30 cellular contexts compared by ENCODE assay signal in genomic region chr15:60829416-60829815, GRCh38.
DNase-seq lines count a peak whose midpoint lies in the region; ATAC-seq and TF ChIP-seq lines count a peak whose summit lies in the region.
"Had no signal": no experiment of that assay in that cellular context is flagged by ENCODE, and none has a peak within 500 bp of the region (broad histone marks: within the 10 kb centered on the region; RNA-seq: fewer than 3 reads in every experiment).

No MANE protein-coding gene starts in this region.

- H3F3A ChIP-seq in GM23338 (replicated peaks; ENCODE audit: low read depth), result no peaks in the 10 kb centered on the region

- H2AFZ ChIP-seq in Karpas-422 (ENCODE audit: low read length), result no peak overlapping the region
- no peak overlapping the region for H2AFZ ChIP-seq in GM23338

- H3K4me3 Mint-ChIP-seq in endodermal cell (no peak overlapping the region), GM23338 (no peak overlapping the region)
- H3K4me3 Mint-ChIP-seq: activated naive CD4-positive, alpha-beta T cell treated with anti-CD3 and anti-CD28 coated beads for 36 hours; activated T-cell treated with anti-CD3 and anti-CD28 coated beads, Interleukin-2, amount 50 U/mL, for 4 hours; immature natural killer cell had no signal

- H4K20me1 ChIP-seq in Karpas-422 (ENCODE audit: insufficient read depth, low read depth, low read length) (no peaks in the 10 kb centered on the region), GM23338 (replicated peaks; ENCODE audit: insufficient read depth) (no peaks in the 10 kb centered on the region)

- no peaks in the 10 kb centered on the region for H3K27me3 ChIP-seq in endodermal cell (ENCODE audit: control insufficient read depth, insufficient read depth, low read length, poor library complexity, severe bottlenecking)
- H3K27me3 ChIP-seq in right atrium auricular region, result no peaks in the 10 kb centered on the region
- no peaks in the 10 kb centered on the region for H3K27me3 ChIP-seq in Karpas-422 (ENCODE audit: low read length)
- no peaks in the 10 kb centered on the region for H3K27me3 ChIP-seq in GM23338 (ENCODE audit: insufficient read depth)
- H3K27me3 ChIP-seq: breast epithelium, tibial artery had no signal

- H3K79me2 ChIP-seq in Karpas-422 (ENCODE audit: low read length), result no peaks in the 10 kb centered on the region
- no peaks in the 10 kb centered on the region for H3K79me2 ChIP-seq in GM23338 (replicated peaks; ENCODE audit: insufficient read depth)

- TF ChIP-seq CTCF in endodermal cell (conservative IDR thresholded peaks at IDR 0.05) (no peak), right atrium auricular region (IDR thresholded peaks at IDR 0.05) (no peak), GM23338 (conservative IDR thresholded peaks at IDR 0.05; ENCODE audit: low read depth in 2 of 2) (no peak)

- no peak overlapping the region for H3K4me3 ChIP-seq in endodermal cell (ENCODE audit: low read length)
- no peak overlapping the region for H3K4me3 ChIP-seq in right atrium auricular region
- no peak overlapping the region for H3K4me3 ChIP-seq in Karpas-422 (ENCODE audit: low read length)
- H3K4me3 ChIP-seq in GM23338, result no peak overlapping the region
- H3K4me3 ChIP-seq: breast epithelium, tibial artery had no signal

- no peaks in the 10 kb centered on the region for H3K36me3 ChIP-seq in endodermal cell (ENCODE audit: control insufficient read depth, insufficient read depth, low read length)
- H3K36me3 ChIP-seq in right atrium auricular region, result no peaks in the 10 kb centered on the region
- H3K36me3 ChIP-seq in Karpas-422 (ENCODE audit: insufficient read depth, low read length), result no peaks in the 10 kb centered on the region
- H3K36me3 ChIP-seq in GM23338 (ENCODE audit: insufficient read depth), result no peaks in the 10 kb centered on the region
- H3K36me3 ChIP-seq: breast epithelium, tibial artery, WERI-Rb-1 had no signal

- H3K4me1 ChIP-seq in endodermal cell (ENCODE audit: control insufficient read depth, insufficient read depth, low read length) (no peaks in the 10 kb centered on the region), right atrium auricular region (peaks cover 0 to 5% of the 10 kb centered on the region in 2 donors), Karpas-422 (ENCODE audit: low read length) (no peaks in the 10 kb centered on the region), GM23338 (ENCODE audit: insufficient read depth) (peaks cover 10% of the 10 kb centered on the region; the same call in 1 of the 2 replicates)
- H3K4me1 ChIP-seq: breast epithelium, tibial artery had no signal

- 89 to 94% methylated on average over 3 to 5 of the region's 5 CpGs for WGBS in endodermal cell (ENCODE audit: insufficient coverage in 1 of 2, insufficient read length in 1 of 2), 2 experiments

- H3K27me3 Mint-ChIP-seq in endodermal cell (ENCODE audit: insufficient read depth) (peaks cover 3% of the 10 kb centered on the region), GM23338 (ENCODE audit: insufficient read depth, low read depth, poor library complexity) (peaks cover 4% of the 10 kb centered on the region)

- no peak overlapping the region for H3K9ac ChIP-seq in endodermal cell (ENCODE audit: extremely low read depth, low read length, poor library complexity, severe bottlenecking)
- H3K9ac ChIP-seq in Karpas-422 (ENCODE audit: low read length), result no peak overlapping the region

- no peaks in the 10 kb centered on the region for H3K9me2 ChIP-seq in Karpas-422 (replicated peaks; ENCODE audit: insufficient read depth, low read length)
- peaks cover 33% of the 10 kb centered on the region for H3K9me2 ChIP-seq in GM23338 (ENCODE audit: insufficient read depth)

- no peak overlapping the region for H3K27ac ChIP-seq in endodermal cell (ENCODE audit: low read depth, low read length)
- H3K27ac ChIP-seq in right atrium auricular region, result peak overlapping the region; percentile 7 to 40
- H3K27ac ChIP-seq in Karpas-422 (ENCODE audit: low read length), result no peak overlapping the region
- no peak overlapping the region for H3K27ac ChIP-seq in GM23338 (ENCODE audit: low read depth)
- H3K27ac ChIP-seq: breast epithelium, C4-2B, tibial artery, WERI-Rb-1 had no signal

- peaks cover 6% of the 10 kb centered on the region for H3K4me1 Mint-ChIP-seq in endodermal cell
- H3K4me1 Mint-ChIP-seq in GM23338, result peaks cover 6% of the 10 kb centered on the region
- H3K4me1 Mint-ChIP-seq: immature natural killer cell had no signal

- H3K9me3 ChIP-seq in endodermal cell (ENCODE audit: control insufficient read depth, low read length), result no peaks in the 10 kb centered on the region
- H3K9me3 ChIP-seq in right atrium auricular region, result no peaks in the 10 kb centered on the region
- H3K9me3 ChIP-seq in Karpas-422 (ENCODE audit: low read length), result no peaks in the 10 kb centered on the region
- H3K9me3 ChIP-seq: breast epithelium, tibial artery had no signal

- H3K36me3 Mint-ChIP-seq in endodermal cell (ENCODE audit: low read depth) (no peaks in the 10 kb centered on the region), GM23338 (ENCODE audit: low read depth) (no peaks in the 10 kb centered on the region; the same call in 2 of the 3 replicates)

- ATAC-seq in GM23338, result no peak
- ATAC-seq: activated T-cell treated with anti-CD3 and anti-CD28 coated beads, Interleukin-2, amount 50 U/mL, for 4 hours; left colon had no signal

- H3K9me3 Mint-ChIP-seq in endodermal cell, result no peaks in the 10 kb centered on the region
- H3K9me3 Mint-ChIP-seq in GM23338, result no peaks in the 10 kb centered on the region
- H3K9me3 Mint-ChIP-seq: activated naive CD4-positive, alpha-beta T cell treated with anti-CD3 and anti-CD28 coated beads for 36 hours; activated T-cell treated with anti-CD3 and anti-CD28 coated beads, Interleukin-2, amount 50 U/mL, for 4 hours; immature natural killer cell had no signal

- DNase-seq in AG08395 (ENCODE audit: low spot score) (peak; percentile 83), GM03348 (ENCODE audit: low spot score) (peak; percentile 58), endodermal cell (peak; percentile 17), right atrium auricular region (ENCODE audit: low spot score) (peak; percentile 73), KG1 (lab: John Stamatoyannopoulos, UW) (no peak), Karpas-422 (no peak), GM23338 (ENCODE audit: low spot score) (no peak), A172 (ENCODE audit: low spot score) (no peak)
- DNase-seq: activated CD4-positive, alpha-beta T cell treated with anti-CD3 and anti-CD28 coated beads, Interleukin-2, amount 50 U/mL, for 1 hour; activated naive CD4-positive, alpha-beta T cell treated with anti-CD3 and anti-CD28 coated beads for 36 hours; activated T-cell treated with anti-CD3 and anti-CD28 coated beads, Interleukin-2, amount 50 U/mL, for 4 hours; Calu3; effector CD4-positive, alpha-beta T cell; foreskin melanocyte; hippocampal formation; immature natural killer cell; IMR-90; left colon; NCI-H1092; NCI-H187; NCI-H2171 treated with DMSO at 0.1 percent for 48 hours; NCI-H526; NK-92 treated with Interleukin-12 subunit alpha and Interleukin-12 subunit beta, amount 100 ng/mL, for 24 hours; SIG-M5; stimulated activated naive CD4-positive, alpha-beta T cell treated with Interleukin-2 at 50 U/mL for 16 hours; tibial artery; WERI-Rb-1 had no signal

- no peak overlapping the region for H3K27ac Mint-ChIP-seq in endodermal cell
- H3K27ac Mint-ChIP-seq in GM23338, result no peak overlapping the region
- H3K27ac Mint-ChIP-seq: activated naive CD4-positive, alpha-beta T cell treated with anti-CD3 and anti-CD28 coated beads for 36 hours; immature natural killer cell; progenitor cell of endocrine pancreas had no signal

- H3K4me2 ChIP-seq in Karpas-422 (ENCODE audit: low read depth, low read length, poor library complexity, severe bottlenecking) (no peak overlapping the region), GM23338 (no peak overlapping the region)

TF ChIP-seq in GM23338, 12 proteins besides CTCF, POLR2A, EP300 and RAD21 (continues in another document):
- TF ChIP-seq NANOG (IDR thresholded peaks at IDR 0.05; ENCODE audit: borderline replicate concordance), result no peak
- TF ChIP-seq ZNF114 (CRISPR knock-in tag; IDR thresholded peaks at IDR 0.05), result no peak
- no peak for TF ChIP-seq ETS1 (IDR thresholded peaks at IDR 0.05)
- TF ChIP-seq EZH2phosphoT487 (IDR thresholded peaks at IDR 0.05; ENCODE audit: unreplicated experiment), result no peak
- no peak for TF ChIP-seq STAT1 (IDR thresholded peaks at IDR 0.05; ENCODE audit: unreplicated experiment)

Comparison
In these comparisons a context has a peak if more than half of its experiments do, and no peak if none do; other contexts are left out.
1. DNase-seq: peak in AG08395 (single experiment), GM03348 (single experiment), endodermal cell (single experiment) and right atrium auricular region (single experiment); none in KG1 (single experiment), Karpas-422 (single experiment), GM23338 (single experiment) and A172 (single experiment).
2. H3K27ac ChIP-seq: peak in right atrium auricular region (2 of 2); none in endodermal cell (single experiment), Karpas-422 (single experiment) and GM23338 (single experiment).